1 cellular context compared by ENCODE assay signal in the genomic region with DNA sequence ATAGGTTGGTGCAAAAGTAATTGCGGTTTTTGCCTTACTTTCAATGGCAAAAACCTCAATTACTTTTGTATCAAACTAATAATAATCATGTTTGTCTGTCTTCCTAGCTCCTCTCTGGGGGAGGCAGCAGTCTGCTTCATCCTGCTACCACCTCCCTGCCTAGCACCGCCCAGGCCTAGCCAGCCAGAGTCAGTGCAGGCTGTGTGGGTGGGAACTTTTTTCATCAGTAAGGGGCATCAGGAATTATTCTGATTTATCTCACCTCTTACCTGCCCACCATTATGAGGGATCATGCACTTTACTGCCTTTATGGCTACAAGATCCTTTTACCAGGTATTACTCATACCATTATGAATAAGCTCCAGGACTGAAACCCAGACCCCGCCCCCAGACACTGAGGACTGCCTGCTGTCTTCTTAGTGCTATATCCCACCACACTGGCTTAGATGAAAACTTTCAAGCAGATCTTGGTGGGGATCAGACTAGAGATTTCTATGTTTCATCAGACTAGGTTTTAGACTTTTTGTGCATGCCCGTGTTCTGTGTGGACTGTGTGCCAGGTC.
A peak's percentile ranks its signal among the peaks of the same experiment; 100 is the strongest.
TF ChIP-seq lines count a peak whose summit lies in the region.

No MANE protein-coding gene starts in this region.

TF ChIP-seq in HepG2, 621 proteins besides CTCF, POLR2A, EP300 and RAD21 (continued from another document):
- TF ChIP-seq, protein P1, sequence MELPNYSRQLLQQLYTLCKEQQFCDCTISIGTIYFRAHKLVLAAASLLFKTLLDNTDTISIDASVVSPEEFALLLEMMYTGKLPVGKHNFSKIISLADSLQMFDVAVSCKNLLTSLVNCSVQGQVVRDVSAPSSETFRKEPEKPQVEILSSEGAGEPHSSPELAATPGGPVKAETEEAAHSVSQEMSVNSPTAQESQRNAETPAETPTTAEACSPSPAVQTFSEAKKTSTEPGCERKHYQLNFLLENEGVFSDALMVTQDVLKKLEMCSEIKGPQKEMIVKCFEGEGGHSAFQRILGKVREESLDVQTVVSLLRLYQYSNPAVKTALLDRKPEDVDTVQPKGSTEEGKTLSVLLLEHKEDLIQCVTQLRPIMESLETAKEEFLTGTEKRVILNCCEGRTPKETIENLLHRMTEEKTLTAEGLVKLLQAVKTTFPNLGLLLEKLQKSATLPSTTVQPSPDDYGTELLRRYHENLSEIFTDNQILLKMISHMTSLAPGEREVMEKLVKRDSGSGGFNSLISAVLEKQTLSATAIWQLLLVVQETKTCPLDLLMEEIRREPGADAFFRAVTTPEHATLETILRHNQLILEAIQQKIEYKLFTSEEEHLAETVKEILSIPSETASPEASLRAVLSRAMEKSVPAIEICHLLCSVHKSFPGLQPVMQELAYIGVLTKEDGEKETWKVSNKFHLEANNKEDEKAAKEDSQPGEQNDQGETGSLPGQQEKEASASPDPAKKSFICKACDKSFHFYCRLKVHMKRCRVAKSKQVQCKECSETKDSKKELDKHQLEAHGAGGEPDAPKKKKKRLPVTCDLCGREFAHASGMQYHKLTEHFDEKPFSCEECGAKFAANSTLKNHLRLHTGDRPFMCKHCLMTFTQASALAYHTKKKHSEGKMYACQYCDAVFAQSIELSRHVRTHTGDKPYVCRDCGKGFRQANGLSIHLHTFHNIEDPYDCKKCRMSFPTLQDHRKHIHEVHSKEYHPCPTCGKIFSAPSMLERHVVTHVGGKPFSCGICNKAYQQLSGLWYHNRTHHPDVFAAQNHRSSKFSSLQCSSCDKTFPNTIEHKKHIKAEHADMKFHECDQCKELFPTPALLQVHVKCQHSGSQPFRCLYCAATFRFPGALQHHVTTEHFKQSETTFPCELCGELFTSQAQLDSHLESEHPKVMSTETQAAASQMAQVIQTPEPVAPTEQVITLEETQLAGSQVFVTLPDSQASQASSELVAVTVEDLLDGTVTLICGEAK (IDR thresholded peaks at IDR 0.05): peak; percentile 74; the same call in 1 of the 2 replicates
- TF ChIP-seq, protein P1 (CRISPR knock-in tag; IDR thresholded peaks at IDR 0.05): no peak
